15 cellular contexts compared by ENCODE assay signal in the genomic region with DNA sequence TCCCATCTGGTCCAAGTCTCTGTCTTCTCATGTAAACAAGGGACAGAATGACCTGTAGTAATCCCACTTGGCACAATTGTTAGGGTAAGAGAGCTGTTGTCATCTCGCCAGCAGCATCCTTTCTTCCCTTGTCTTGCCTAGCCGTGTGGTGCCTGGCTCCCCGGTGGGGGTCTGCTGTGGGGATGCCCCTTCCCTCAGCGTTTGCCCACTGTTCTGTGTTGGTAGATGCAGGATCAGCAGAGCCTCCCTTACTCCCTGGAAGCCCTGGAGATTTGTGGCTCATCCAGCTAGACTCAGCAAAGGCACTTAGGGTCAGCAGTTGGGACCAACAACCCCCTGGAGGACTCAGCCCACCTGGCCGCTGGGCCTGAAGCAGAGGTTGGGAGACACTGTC. TPM values are rescaled to one million over a fixed set of nuclear protein-coding genes. Genes with fewer than 3 reads are reported as not detected.
DNase-seq lines count a peak whose midpoint lies in the region; TF ChIP-seq lines count a peak whose summit lies in the region.
"Had no signal": no experiment of that assay in that cellular context is flagged by ENCODE, and none has a peak within 500 bp of the region (broad histone marks: within the 10 kb centered on the region; RNA-seq: fewer than 3 reads in every experiment).

No MANE protein-coding gene starts in this region.

- peaks cover 51 to 61% (median 61%) of the 10 kb centered on the region in 3 donors for H3K4me1 Mint-ChIP-seq in IgD-negative memory B cell

- H3K27me3 ChIP-seq in muscle layer of duodenum (ENCODE audit: low read depth, low read length) (no peaks in the 10 kb centered on the region), suprapubic skin (no peaks in the 10 kb centered on the region)
- H3K27me3 ChIP-seq: cardiac muscle cell had no signal

- DNase-seq in cerebellar cortex (ENCODE audit: low spot score), result peak; percentile 48
- no peak for DNase-seq in suprapubic skin (ENCODE audit: low spot score in 2 of 2)
- DNase-seq in stimulated activated CD4-positive, alpha-beta T cell treated with anti-CD3 and anti-CD28 coated beads, Interleukin-2, amount 100 ng/mL, for 24 hours, result no peak
- DNase-seq in stimulated activated CD4-positive, alpha-beta T cell treated with anti-CD3 and anti-CD28 coated beads, Interleukin-4, amount 100 ng/mL, for 4 hours, result no peak
- no peak for DNase-seq in A172 (ENCODE audit: low spot score)
- DNase-seq: activated CD4-positive, alpha-beta T cell treated with anti-CD3 and anti-CD28 coated beads for 4 hours; CD8-positive, alpha-beta memory T cell; erythroblast; GF-D8; naive thymus-derived CD8-positive, alpha-beta T cell; NCI-H2081 treated with DMSO at 0.1 percent for 48 hours; stimulated activated CD4-positive, alpha-beta T cell treated with anti-CD3 and anti-CD28 coated beads, Interleukin-15, amount 100 ng/mL, for 24 hours had no signal

- H3K4me1 ChIP-seq in muscle layer of duodenum (ENCODE audit: control insufficient read depth in 1 of 2, insufficient read depth in 2 of 2, low read length in 2 of 2) (peaks cover 24 to 54% of the 10 kb centered on the region in 2 donors), suprapubic skin (peaks cover 48% of the 10 kb centered on the region)

- no peak for TF ChIP-seq CTCF in suprapubic skin (IDR thresholded peaks at IDR 0.05)

- H3K27me3 Mint-ChIP-seq in IgD-negative memory B cell, result no peaks in the 10 kb centered on the region
- H3K27me3 Mint-ChIP-seq: CD8-positive, alpha-beta memory T cell; naive thymus-derived CD8-positive, alpha-beta T cell had no signal

- WGBS in suprapubic skin, result 52% methylated on average over 5 of the region's 5 CpGs

- no peak overlapping the region for H3K4me3 ChIP-seq in muscle layer of duodenum (ENCODE audit: low read depth in 1 of 2, low read length in 2 of 2)
- no peak overlapping the region for H3K4me3 ChIP-seq in suprapubic skin
- H3K4me3 ChIP-seq: cardiac muscle cell had no signal

- H3K9me3 Mint-ChIP-seq in IgD-negative memory B cell, result no peaks in the 10 kb centered on the region
- H3K9me3 Mint-ChIP-seq: CD8-positive, alpha-beta memory T cell; naive thymus-derived CD8-positive, alpha-beta T cell had no signal

- TF ChIP-seq POLR2A in suprapubic skin (IDR thresholded peaks at IDR 0.05), result no peak

- H3K27ac Mint-ChIP-seq in IgD-negative memory B cell, result peak overlapping the region; percentile 71 to 91 (median 74)

- peak overlapping the region in 3 of 4 donors; percentile 9 to 71 (median 49) for H3K4me3 Mint-ChIP-seq in IgD-negative memory B cell
- H3K4me3 Mint-ChIP-seq: CD8-positive, alpha-beta memory T cell; naive thymus-derived CD8-positive, alpha-beta T cell had no signal

- TF ChIP-seq EP300 in suprapubic skin (IDR thresholded peaks at IDR 0.05), result no peak

- H3K27ac ChIP-seq in muscle layer of duodenum (ENCODE audit: low read length) (peak overlapping the region; percentile 70), suprapubic skin (peak overlapping the region; percentile 37)
- H3K27ac ChIP-seq: cardiac muscle cell had no signal

- H3K9me3 ChIP-seq in muscle layer of duodenum (ENCODE audit: control insufficient read depth in 1 of 2, low read length in 2 of 2) (no peaks in the 10 kb centered on the region), suprapubic skin (no peaks in the 10 kb centered on the region)

- H3K36me3 Mint-ChIP-seq in IgD-negative memory B cell, result no peaks in the 10 kb centered on the region

- H3K36me3 ChIP-seq in muscle layer of duodenum (ENCODE audit: control insufficient read depth in 1 of 2, insufficient read depth in 2 of 2, low read length in 2 of 2) (peaks cover 3 to 9% of the 10 kb centered on the region in 2 donors), suprapubic skin (no peaks in the 10 kb centered on the region)
- H3K36me3 ChIP-seq: cardiac muscle cell had no signal

RNA-seq across cellular contexts. Expression of a gene that starts 13.0 kb away (rescaled TPM):
- 132 TPM for polyA plus RNA-seq in IgD-negative memory B cell
- total RNA-seq in suprapubic skin, result 10 to 100 TPM; 67.4 to 81.9 (median 75.9) TPM
- total RNA-seq in A172 (2014; rRNA removed; shearing (Covaris generic)), result 34.3 and 41.2 TPM in 2 replicates

RNA-seq across cellular contexts. Expression of a gene that starts 13.4 kb away (rescaled TPM):
- 23.8 TPM for polyA plus RNA-seq in IgD-negative memory B cell
- total RNA-seq in suprapubic skin, result 10 to 100 TPM; 26.7 to 47.1 (median 36.9) TPM
- 63.7 and 71.3 TPM in 2 replicates for total RNA-seq in A172 (2014; rRNA removed; shearing (Covaris generic))

RNA-seq across cellular contexts. Expression of a gene that starts 35.3 kb away (rescaled TPM):
- 52.2 TPM for polyA plus RNA-seq in IgD-negative memory B cell
- total RNA-seq in suprapubic skin, result 10 to 100 TPM; 39.7 to 62.1 (median 58.4) TPM
- 6.2 and 7.2 TPM in 2 replicates for total RNA-seq in A172 (2014; rRNA removed; shearing (Covaris generic))
